Comparison of ENCODE assay signal across 1 cellular context in genomic region chr2:28751956-28752607, GRCh38.
A peak's percentile ranks its signal among the peaks of the same experiment; 100 is the strongest.
TF ChIP-seq lines count a peak whose summit lies in the region.

No MANE protein-coding gene starts in this region.

TF ChIP-seq in GM12878, 131 proteins besides CTCF, POLR2A, EP300 and RAD21 (continued from another document and continues in another):
- TF ChIP-seq USF2 (IDR thresholded peaks at IDR 0.05; ENCODE audit: borderline replicate concordance, low read depth, low read length): no peak
- TF ChIP-seq NR2F1 (conservative IDR thresholded peaks at IDR 0.05): 0 out of 2 replicates have a peak, but pooled peaks have one; percentile 11
- TF ChIP-seq POU2F2 (IDR thresholded peaks at IDR 0.05; ENCODE audit: borderline replicate concordance, low read depth, low read length): no peak
- TF ChIP-seq MLLT1 (IDR thresholded peaks at IDR 0.05): no peak
- peak; percentile 37; the same call in 1 of the 2 replicates for TF ChIP-seq TAF1 (IDR thresholded peaks at IDR 0.05; ENCODE audit: borderline replicate concordance, low read depth, low read length)
- TF ChIP-seq ATF7 (IDR thresholded peaks at IDR 0.05; ENCODE audit: low read depth): no peak
- TF ChIP-seq NR2C2 (IDR thresholded peaks at IDR 0.05; ENCODE audit: borderline replicate concordance, control insufficient read depth, insufficient read length, low read depth): no peak
- peak; percentile 33; the same call in 1 of the 2 replicates for TF ChIP-seq NKRF (conservative IDR thresholded peaks at IDR 0.05)
- TF ChIP-seq EED (IDR thresholded peaks at IDR 0.05; ENCODE audit: low read depth): peak; percentile 31; the same call in 1 of the 2 replicates
- no peak for TF ChIP-seq ZBTB11 (CRISPR knock-in tag; IDR thresholded peaks at IDR 0.05)
- TF ChIP-seq POLR2AphosphoS2 (IDR thresholded peaks at IDR 0.05; ENCODE audit: low read depth, low read length): no peak
- no peak for TF ChIP-seq ELK1 (IDR thresholded peaks at IDR 0.05; ENCODE audit: low read depth, low read length)
- no peak for TF ChIP-seq SPI1 (IDR thresholded peaks at IDR 0.05; ENCODE audit: borderline replicate concordance, insufficient read depth, low read depth, low read length)
- no peak for TF ChIP-seq CEBPB (IDR thresholded peaks at IDR 0.05; ENCODE audit: borderline replicate concordance in 1 of 2, low read depth in 2 of 2, low read length in 2 of 2)
- no peak for TF ChIP-seq REST (IDR thresholded peaks at IDR 0.05; ENCODE audit: low read depth, low read length)
- no peak; the same call in 1 of the 2 replicates for TF ChIP-seq DPF2 (IDR thresholded peaks at IDR 0.05)
- TF ChIP-seq ZNF687 (IDR thresholded peaks at IDR 0.05): no peak
- no peak for TF ChIP-seq MAX (IDR thresholded peaks at IDR 0.05; ENCODE audit: low read depth, low read length)
- no peak for TF ChIP-seq MTA3 (IDR thresholded peaks at IDR 0.05; ENCODE audit: borderline replicate concordance, low read length)
- TF ChIP-seq CEBPZ (IDR thresholded peaks at IDR 0.05; ENCODE audit: low read depth, low read length): no peak
- 0 out of 4 replicates have a peak, but pooled peaks of 1 of the 2 experiments have one; percentile 31 for TF ChIP-seq BHLHE40 (IDR thresholded peaks at IDR 0.05; ENCODE audit: borderline replicate concordance in 1 of 2, low read depth in 2 of 2, low read length in 1 of 2)
- no peak for TF ChIP-seq NFYA (IDR thresholded peaks at IDR 0.05; ENCODE audit: borderline replicate concordance, low read depth, low read length)
- TF ChIP-seq IRF4 (IDR thresholded peaks at IDR 0.05; ENCODE audit: low read depth, low read length): no peak
- no peak for TF ChIP-seq BCLAF1 (IDR thresholded peaks at IDR 0.05)
- no peak for TF ChIP-seq NFXL1 (IDR thresholded peaks at IDR 0.05; ENCODE audit: borderline replicate concordance)
